ENCODE assay signal across 24 cellular contexts in genomic region chr9:114994716-114995115, GRCh38.
DNase-seq lines count a peak whose midpoint lies in the region; ATAC-seq, FAIRE-seq and TF ChIP-seq lines count a peak whose summit lies in the region.
"Had no signal": no experiment of that assay in that cellular context is flagged by ENCODE, and none has a peak within 500 bp of the region (broad histone marks: within the 10 kb centered on the region; RNA-seq: fewer than 3 reads in every experiment).

No MANE protein-coding gene starts in this region.

- no peak overlapping the region for H3K4me3 Mint-ChIP-seq in activated CD4-positive, alpha-beta memory T cell treated with anti-CD3 and anti-CD28 coated beads for 36 hours
- no peak overlapping the region for H3K4me3 Mint-ChIP-seq in activated CD4-positive, alpha-beta memory T cell treated with anti-CD3 and anti-CD28 coated beads, Interleukin-2, amount 10 ng/mL, durations not matched to agents 7 days and 5 days
- H3K4me3 Mint-ChIP-seq in CD14-positive monocyte, result no peak overlapping the region
- no peak overlapping the region for H3K4me3 Mint-ChIP-seq in activated T-helper 17 cell treated with anti-CD3 and anti-CD28 coated beads, Interleukin-2, amount 50 U/mL, for 72 hours
- H3K4me3 Mint-ChIP-seq in stimulated activated effector memory CD8-positive, alpha-beta T cell treated with anti-CD3 and anti-CD28 coated beads, Interleukin-12 subunit alpha, Interleukin-12 subunit beta, amount 100 ng/mL, for 72 hours, result no peak overlapping the region
- H3K4me3 Mint-ChIP-seq: CD4-positive, alpha-beta T cell; HFFc6 had no signal

- no peaks in the 10 kb centered on the region for H3K36me3 Mint-ChIP-seq in activated CD4-positive, alpha-beta memory T cell treated with anti-CD3 and anti-CD28 coated beads for 36 hours
- peaks cover 11% of the 10 kb centered on the region for H3K36me3 Mint-ChIP-seq in activated CD4-positive, alpha-beta memory T cell treated with anti-CD3 and anti-CD28 coated beads, Interleukin-2, amount 10 ng/mL, durations not matched to agents 7 days and 5 days (ENCODE audit: low read depth)
- H3K36me3 Mint-ChIP-seq in CD14-positive monocyte, result peaks cover 0 to 7% of the 10 kb centered on the region in 2 donors
- no peaks in the 10 kb centered on the region for H3K36me3 Mint-ChIP-seq in activated T-helper 17 cell treated with anti-CD3 and anti-CD28 coated beads, Interleukin-2, amount 50 U/mL, for 72 hours (ENCODE audit: low read depth)
- no peaks in the 10 kb centered on the region for H3K36me3 Mint-ChIP-seq in stimulated activated effector memory CD8-positive, alpha-beta T cell treated with anti-CD3 and anti-CD28 coated beads, Interleukin-12 subunit alpha, Interleukin-12 subunit beta, amount 100 ng/mL, for 72 hours

- POLR2A ChIA-PET in activated CD4-positive, alpha-beta memory T cell treated with anti-CD3 and anti-CD28 coated beads for 36 hours (lab: Charles Lee), result interaction anchor here (0.9 to 1.3 kb wide), 2 partner anchors 12 to 66 kb away, joined by 3 to 7 read pairs; no protein-coding TSS in a partner anchor
- POLR2A ChIA-PET in activated CD4-positive, alpha-beta memory T cell treated with anti-CD3 and anti-CD28 coated beads, Interleukin-2, amount 10 ng/mL, durations not matched to agents 7 days and 5 days (lab: Charles Lee), result no interaction called here

- intact Hi-C loops in activated CD4-positive, alpha-beta memory T cell treated with anti-CD3 and anti-CD28 coated beads for 36 hours (cut with micrococcal nuclease), result loop anchor here (5.0 kb wide), 1 partner anchor 607 kb away; the partner anchor contains the start of gene AKNA
- intact Hi-C loops in CD14-positive monocyte (cut with micrococcal nuclease), result no loop called here

- TF ChIP-seq POLR2A in GM12892 (IDR thresholded peaks at IDR 0.05; ENCODE audit: low read depth, low read length), result no peak

- no peaks in the 10 kb centered on the region for H3K9me3 Mint-ChIP-seq in activated CD4-positive, alpha-beta memory T cell treated with anti-CD3 and anti-CD28 coated beads for 36 hours
- H3K9me3 Mint-ChIP-seq in activated CD4-positive, alpha-beta memory T cell treated with anti-CD3 and anti-CD28 coated beads, Interleukin-2, amount 10 ng/mL, durations not matched to agents 7 days and 5 days, result no peaks in the 10 kb centered on the region
- no peaks in the 10 kb centered on the region for H3K9me3 Mint-ChIP-seq in CD14-positive monocyte
- no peaks in the 10 kb centered on the region for H3K9me3 Mint-ChIP-seq in activated T-helper 17 cell treated with anti-CD3 and anti-CD28 coated beads, Interleukin-2, amount 50 U/mL, for 72 hours
- no peaks in the 10 kb centered on the region for H3K9me3 Mint-ChIP-seq in stimulated activated effector memory CD8-positive, alpha-beta T cell treated with anti-CD3 and anti-CD28 coated beads, Interleukin-12 subunit alpha, Interleukin-12 subunit beta, amount 100 ng/mL, for 72 hours
- H3K9me3 Mint-ChIP-seq: CD4-positive, alpha-beta T cell; HFFc6 had no signal

- FAIRE-seq in GM12892 (lab: Jason Lieb, UNC), result no peak
- FAIRE-seq: D721Med had no signal

- DNase-seq in activated CD4-positive, alpha-beta memory T cell treated with anti-CD3 and anti-CD28 coated beads for 36 hours, result no peak
- no peak for DNase-seq in activated CD4-positive, alpha-beta memory T cell treated with anti-CD3 and anti-CD28 coated beads, Interleukin-2, amount 10 ng/mL, durations not matched to agents 7 days and 5 days
- DNase-seq in CD14-positive monocyte (ENCODE audit: low spot score) (no peak), GM12892 (ENCODE audit: insufficient read length) (no peak)
- DNase-seq in stimulated activated effector memory CD8-positive, alpha-beta T cell treated with anti-CD3 and anti-CD28 coated beads, Interleukin-12 subunit alpha, Interleukin-12 subunit beta, amount 100 ng/mL, for 72 hours (ENCODE audit: low spot score in 2 of 2), result peak in 1 of 2 donors; percentile 7
- DNase-seq: 8988T; ACHN; BE2C; CD4-positive, alpha-beta T cell; GOT3; HFFc6; IMR-90; KG1; MM.1S; NCI-H2029; NCI-H446; NCI-H524 treated with DMSO at 0.1 percent for 48 hours; NCI-H774; NK-92 treated with Interleukin-12 subunit alpha and Interleukin-12 subunit beta, amount 100 ng/mL, for 24 hours; Right ventricle myocardium superior; RPMI8226 had no signal

- CTCF ChIA-PET in activated CD4-positive, alpha-beta memory T cell treated with anti-CD3 and anti-CD28 coated beads for 36 hours (lab: Charles Lee), result interaction anchor here (1.5 kb wide), 1 partner anchor 12 kb away, joined by 3 read pairs; no protein-coding TSS in a partner anchor
- CTCF ChIA-PET in activated CD4-positive, alpha-beta memory T cell treated with anti-CD3 and anti-CD28 coated beads, Interleukin-2, amount 10 ng/mL, durations not matched to agents 7 days and 5 days (lab: Charles Lee), result interaction anchor here (1.0 kb wide), 1 partner anchor 314 kb away, joined by 3 read pairs; no protein-coding TSS in a partner anchor

- peak; percentile 16 for ATAC-seq in activated T-helper 17 cell treated with anti-CD3 and anti-CD28 coated beads, Interleukin-2, amount 50 U/mL, for 72 hours (replicated peaks)
- peak; percentile 70 for ATAC-seq in stimulated activated effector memory CD8-positive, alpha-beta T cell treated with anti-CD3 and anti-CD28 coated beads, Interleukin-12 subunit alpha, Interleukin-12 subunit beta, amount 100 ng/mL, for 72 hours
- no peak for ATAC-seq in HG03469 (IDR thresholded peaks at IDR 0.05; ENCODE audit: unreplicated experiment)

- H3K4me1 Mint-ChIP-seq in activated CD4-positive, alpha-beta memory T cell treated with anti-CD3 and anti-CD28 coated beads for 36 hours (ENCODE audit: low read depth), result peaks cover 79% of the 10 kb centered on the region
- H3K4me1 Mint-ChIP-seq in activated CD4-positive, alpha-beta memory T cell treated with anti-CD3 and anti-CD28 coated beads, Interleukin-2, amount 10 ng/mL, durations not matched to agents 7 days and 5 days, result peaks cover 32% of the 10 kb centered on the region
- peaks cover 53% of the 10 kb centered on the region for H3K4me1 Mint-ChIP-seq in CD14-positive monocyte
- peaks cover 53% of the 10 kb centered on the region for H3K4me1 Mint-ChIP-seq in activated T-helper 17 cell treated with anti-CD3 and anti-CD28 coated beads, Interleukin-2, amount 50 U/mL, for 72 hours
- H3K4me1 Mint-ChIP-seq in stimulated activated effector memory CD8-positive, alpha-beta T cell treated with anti-CD3 and anti-CD28 coated beads, Interleukin-12 subunit alpha, Interleukin-12 subunit beta, amount 100 ng/mL, for 72 hours, result peaks cover 27% of the 10 kb centered on the region

- H3K27ac Mint-ChIP-seq in activated CD4-positive, alpha-beta memory T cell treated with anti-CD3 and anti-CD28 coated beads for 36 hours, result peak overlapping the region; percentile 19
- no peak overlapping the region for H3K27ac Mint-ChIP-seq in activated CD4-positive, alpha-beta memory T cell treated with anti-CD3 and anti-CD28 coated beads, Interleukin-2, amount 10 ng/mL, durations not matched to agents 7 days and 5 days
- peak overlapping the region; percentile 36 to 98 (median 51) for H3K27ac Mint-ChIP-seq in CD14-positive monocyte
- H3K27ac Mint-ChIP-seq in activated T-helper 17 cell treated with anti-CD3 and anti-CD28 coated beads, Interleukin-2, amount 50 U/mL, for 72 hours, result no peak overlapping the region
- H3K27ac Mint-ChIP-seq in stimulated activated effector memory CD8-positive, alpha-beta T cell treated with anti-CD3 and anti-CD28 coated beads, Interleukin-12 subunit alpha, Interleukin-12 subunit beta, amount 100 ng/mL, for 72 hours, result no peak overlapping the region
- H3K27ac Mint-ChIP-seq: CD4-positive, alpha-beta T cell; HFFc6 had no signal

- TF ChIP-seq CTCF in CD14-positive monocyte (IDR thresholded peaks at IDR 0.05), result no peak

- no peaks in the 10 kb centered on the region for H3K27me3 Mint-ChIP-seq in activated CD4-positive, alpha-beta memory T cell treated with anti-CD3 and anti-CD28 coated beads for 36 hours
- peaks cover 3% of the 10 kb centered on the region for H3K27me3 Mint-ChIP-seq in activated CD4-positive, alpha-beta memory T cell treated with anti-CD3 and anti-CD28 coated beads, Interleukin-2, amount 10 ng/mL, durations not matched to agents 7 days and 5 days
- peaks cover 0 to 3% (median 0%) of the 10 kb centered on the region in 3 donors for H3K27me3 Mint-ChIP-seq in CD14-positive monocyte (ENCODE audit: low read depth in 3 of 3)
- no peaks in the 10 kb centered on the region for H3K27me3 Mint-ChIP-seq in activated T-helper 17 cell treated with anti-CD3 and anti-CD28 coated beads, Interleukin-2, amount 50 U/mL, for 72 hours

Comparison
In these comparisons a context has a peak if more than half of its experiments do, and no peak if none do; other contexts are left out.
1. H3K27ac Mint-ChIP-seq: peak in activated CD4-positive, alpha-beta memory T cell treated with anti-CD3 and anti-CD28 coated beads for 36 hours (single experiment) and CD14-positive monocyte (7 of 7); none in activated CD4-positive, alpha-beta memory T cell treated with anti-CD3 and anti-CD28 coated beads, Interleukin-2, amount 10 ng/mL, durations not matched to agents 7 days and 5 days (single experiment), activated T-helper 17 cell treated with anti-CD3 and anti-CD28 coated beads, Interleukin-2, amount 50 U/mL, for 72 hours (single experiment) and stimulated activated effector memory CD8-positive, alpha-beta T cell treated with anti-CD3 and anti-CD28 coated beads, Interleukin-12 subunit alpha, Interleukin-12 subunit beta, amount 100 ng/mL, for 72 hours (single experiment).